Comparison of ENCODE assay signal across 9 cellular contexts in the genomic region with DNA sequence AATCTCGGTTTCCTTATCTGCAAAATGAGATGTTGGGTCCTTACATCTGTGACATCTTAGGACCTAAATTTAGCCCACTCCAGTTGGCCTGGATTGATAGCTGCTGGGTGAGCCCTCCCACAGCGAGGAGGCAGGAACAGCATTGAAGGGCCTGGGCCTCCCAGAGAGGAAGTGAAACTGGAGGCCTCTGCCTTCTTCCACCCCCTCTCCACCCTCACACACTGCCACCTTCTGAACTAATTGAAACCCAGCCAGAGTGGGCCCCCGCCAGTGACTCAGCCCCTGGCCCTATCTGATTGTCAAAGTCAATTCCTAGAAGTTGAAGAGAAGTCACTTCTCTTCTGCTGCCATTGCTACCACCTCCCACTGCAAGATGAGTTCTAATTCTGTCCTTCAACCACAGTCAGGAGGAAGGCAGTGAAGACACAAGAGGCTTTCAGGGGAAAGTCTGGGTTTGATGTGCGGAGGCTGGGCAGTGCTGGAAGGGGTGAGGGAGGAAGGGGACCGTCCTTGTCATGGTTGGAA. TPM values are rescaled to one million over a fixed set of nuclear protein-coding genes. Genes with fewer than 3 reads are reported as not detected.
DNase-seq lines count a peak whose midpoint lies in the region; ATAC-seq, FAIRE-seq and TF ChIP-seq lines count a peak whose summit lies in the region.
"Had no signal": no experiment of that assay in that cellular context is flagged by ENCODE, and none has a peak within 500 bp of the region (broad histone marks: within the 10 kb centered on the region; RNA-seq: fewer than 3 reads in every experiment).

No MANE protein-coding gene starts in this region.

- TF ChIP-seq CTCF in GM23338 (conservative IDR thresholded peaks at IDR 0.05; ENCODE audit: low read depth in 2 of 2) = no peak

- no peak for FAIRE-seq in HTR-8/SVneo (lab: Jason Lieb, UNC)

- peaks cover 0 to 3% (median 0%) of the 10 kb centered on the region in 5 donors for H3K9me3 Mint-ChIP-seq in CD8-positive, alpha-beta memory T cell
- peaks cover 8% of the 10 kb centered on the region for H3K9me3 Mint-ChIP-seq in activated CD4-positive, alpha-beta T cell treated with anti-CD3 and anti-CD28 coated beads, Interleukin-2, amount 10 ng/mL, durations not matched to agents 24 days and 14 days
- H3K9me3 Mint-ChIP-seq in GM23338 = peaks cover 3% of the 10 kb centered on the region; the same call in 2 of the 3 replicates

- intact Hi-C loops in activated CD4-positive, alpha-beta T cell treated with anti-CD3 and anti-CD28 coated beads, Interleukin-2, amount 10 ng/mL, durations not matched to agents 24 days and 14 days (cut with micrococcal nuclease) = loop anchor here (1.0 to 10.0 kb wide), 5 partner anchors 8 to 1798 kb away; no protein-coding TSS in a partner anchor
- intact Hi-C loops in Right ventricle myocardium superior (cut with DNase I) = no loop called here

- H3K9me2 ChIP-seq in GM23338 (ENCODE audit: insufficient read depth) = 0 out of 2 replicates have a peak, but pooled peaks cover 5% of the 10 kb centered on the region

- peaks cover 14% of the 10 kb centered on the region for H3K4me1 ChIP-seq in CD8-positive, alpha-beta memory T cell (ENCODE audit: insufficient read depth, low read length)
- H3K4me1 ChIP-seq in GM23338 (ENCODE audit: insufficient read depth) = no peaks in the 10 kb centered on the region
- H3K4me1 ChIP-seq: tibial artery had no signal

- no peaks in the 10 kb centered on the region for H3K79me2 ChIP-seq in GM23338 (replicated peaks; ENCODE audit: insufficient read depth)

- peak overlapping the region; percentile 36 to 95 (median 94) for H3K27ac Mint-ChIP-seq in CD8-positive, alpha-beta memory T cell
- H3K27ac Mint-ChIP-seq in activated CD4-positive, alpha-beta T cell treated with anti-CD3 and anti-CD28 coated beads, Interleukin-2, amount 10 ng/mL, durations not matched to agents 24 days and 14 days = peak overlapping the region; percentile 94
- no peak overlapping the region for H3K27ac Mint-ChIP-seq in GM23338

- peak overlapping the region; percentile 46 to 81 (median 73) for H3K4me3 Mint-ChIP-seq in CD8-positive, alpha-beta memory T cell
- H3K4me3 Mint-ChIP-seq in activated CD4-positive, alpha-beta T cell treated with anti-CD3 and anti-CD28 coated beads, Interleukin-2, amount 10 ng/mL, durations not matched to agents 24 days and 14 days = peak overlapping the region; percentile 75
- no peak overlapping the region for H3K4me3 Mint-ChIP-seq in GM23338

- H3K9me3 ChIP-seq in CD8-positive, alpha-beta memory T cell (ENCODE audit: low read length) = no peaks in the 10 kb centered on the region
- H3K9me3 ChIP-seq: tibial artery had no signal

- CTCF ChIA-PET in CD8-positive, alpha-beta memory T cell (lab: Charles Lee) = no interaction called here

- H3K4me2 ChIP-seq in GM23338 = no peak overlapping the region

- ATAC-seq in GM21381 (IDR thresholded peaks at IDR 0.05; ENCODE audit: unreplicated experiment) (peak; percentile 71), Right ventricle myocardium superior (ENCODE audit: poor library complexity) (peak; percentile 77), GM23338 (no peak)

- H3K36me3 Mint-ChIP-seq in CD8-positive, alpha-beta memory T cell = no peaks in the 10 kb centered on the region
- peaks cover 15% of the 10 kb centered on the region for H3K36me3 Mint-ChIP-seq in activated CD4-positive, alpha-beta T cell treated with anti-CD3 and anti-CD28 coated beads, Interleukin-2, amount 10 ng/mL, durations not matched to agents 24 days and 14 days (ENCODE audit: low read depth)
- no peaks in the 10 kb centered on the region for H3K36me3 Mint-ChIP-seq in GM23338 (ENCODE audit: low read depth)

- no peaks in the 10 kb centered on the region for H3K27me3 Mint-ChIP-seq in CD8-positive, alpha-beta memory T cell
- H3K27me3 Mint-ChIP-seq in activated CD4-positive, alpha-beta T cell treated with anti-CD3 and anti-CD28 coated beads, Interleukin-2, amount 10 ng/mL, durations not matched to agents 24 days and 14 days = no peaks in the 10 kb centered on the region
- H3K27me3 Mint-ChIP-seq in GM23338 (ENCODE audit: insufficient read depth, low read depth, poor library complexity) = no peaks in the 10 kb centered on the region

- H3K4me3 ChIP-seq in CD8-positive, alpha-beta memory T cell (ENCODE audit: low read length) = no peak overlapping the region
- H3K4me3 ChIP-seq in GM23338 = no peak overlapping the region
- H3K4me3 ChIP-seq: tibial artery had no signal

- H3K27ac ChIP-seq in CD8-positive, alpha-beta memory T cell (ENCODE audit: low read depth, low read length) = peak overlapping the region; percentile 36
- no peak overlapping the region for H3K27ac ChIP-seq in GM23338 (ENCODE audit: low read depth)
- H3K27ac ChIP-seq: tibial artery had no signal

- peaks cover 47 to 50% (median 48%) of the 10 kb centered on the region in 3 donors for H3K4me1 Mint-ChIP-seq in CD8-positive, alpha-beta memory T cell
- peaks cover 65% of the 10 kb centered on the region for H3K4me1 Mint-ChIP-seq in activated CD4-positive, alpha-beta T cell treated with anti-CD3 and anti-CD28 coated beads, Interleukin-2, amount 10 ng/mL, durations not matched to agents 24 days and 14 days
- H3K4me1 Mint-ChIP-seq in GM23338 = peaks cover 2% of the 10 kb centered on the region; the same call in 2 of the 3 replicates

- H3K27me3 ChIP-seq in CD8-positive, alpha-beta memory T cell (ENCODE audit: insufficient read depth, low read length, poor library complexity, severe bottlenecking) = no peaks in the 10 kb centered on the region
- no peaks in the 10 kb centered on the region for H3K27me3 ChIP-seq in GM23338 (ENCODE audit: insufficient read depth)

- H4K20me1 ChIP-seq in GM23338 (replicated peaks; ENCODE audit: insufficient read depth) = no peaks in the 10 kb centered on the region

- H3F3A ChIP-seq in GM23338 (replicated peaks; ENCODE audit: low read depth) = no peaks in the 10 kb centered on the region

- H3K36me3 ChIP-seq in CD8-positive, alpha-beta memory T cell (ENCODE audit: insufficient read depth, low read length) = no peaks in the 10 kb centered on the region
- no peaks in the 10 kb centered on the region for H3K36me3 ChIP-seq in GM23338 (ENCODE audit: insufficient read depth)
- H3K36me3 ChIP-seq: tibial artery had no signal

- peak in 2 of 5 donors; percentile 33 to 67 for DNase-seq in CD8-positive, alpha-beta memory T cell
- peak; percentile 41 for DNase-seq in HTR-8/SVneo (ENCODE audit: insufficient read length, low spot score)
- DNase-seq in activated CD4-positive, alpha-beta T cell treated with anti-CD3 and anti-CD28 coated beads, Interleukin-2, amount 10 ng/mL, durations not matched to agents 24 days and 14 days = peak; percentile 91
- DNase-seq in Right ventricle myocardium superior = peak; percentile 73
- DNase-seq in stimulated activated CD4-positive, alpha-beta T cell treated with anti-CD3 and anti-CD28 coated beads, TNF-alpha, amount 100 ng/mL, for 48 hours (ENCODE audit: low read depth in 3 of 3) = peak; percentile 69 to 86 (median 79)
- DNase-seq in dedifferentiated amniotic fluid mesenchymal stem cell (ENCODE audit: extremely low spot score) = no peak
- no peak for DNase-seq in GM23338 (ENCODE audit: low spot score)

- POLR2A ChIA-PET in CD8-positive, alpha-beta memory T cell (lab: Charles Lee) = no interaction called here

- no peak overlapping the region for H2AFZ ChIP-seq in GM23338

TF ChIP-seq in GM23338, 12 proteins besides CTCF, POLR2A, EP300 and RAD21 (continues in another document):
- no peak for TF ChIP-seq ZNF331 (CRISPR knock-in tag; IDR thresholded peaks at IDR 0.05; ENCODE audit: low read depth)
- TF ChIP-seq, protein P1, sequence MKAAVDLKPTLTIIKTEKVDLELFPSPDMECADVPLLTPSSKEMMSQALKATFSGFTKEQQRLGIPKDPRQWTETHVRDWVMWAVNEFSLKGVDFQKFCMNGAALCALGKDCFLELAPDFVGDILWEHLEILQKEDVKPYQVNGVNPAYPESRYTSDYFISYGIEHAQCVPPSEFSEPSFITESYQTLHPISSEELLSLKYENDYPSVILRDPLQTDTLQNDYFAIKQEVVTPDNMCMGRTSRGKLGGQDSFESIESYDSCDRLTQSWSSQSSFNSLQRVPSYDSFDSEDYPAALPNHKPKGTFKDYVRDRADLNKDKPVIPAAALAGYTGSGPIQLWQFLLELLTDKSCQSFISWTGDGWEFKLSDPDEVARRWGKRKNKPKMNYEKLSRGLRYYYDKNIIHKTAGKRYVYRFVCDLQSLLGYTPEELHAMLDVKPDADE (IDR thresholded peaks at IDR 0.05) = no peak
- no peak for TF ChIP-seq EZH2phosphoT487 (IDR thresholded peaks at IDR 0.05; ENCODE audit: unreplicated experiment)
- no peak for TF ChIP-seq JUNB (IDR thresholded peaks at IDR 0.05; ENCODE audit: unreplicated experiment)
- no peak for TF ChIP-seq POLR2AphosphoS5 (IDR thresholded peaks at IDR 0.05; ENCODE audit: low read depth)
- no peak for TF ChIP-seq STAT1 (IDR thresholded peaks at IDR 0.05; ENCODE audit: unreplicated experiment)
- TF ChIP-seq ZNF114 (CRISPR knock-in tag; IDR thresholded peaks at IDR 0.05) = no peak
- TF ChIP-seq CREB1 (CRISPR knock-in tag; IDR thresholded peaks at IDR 0.05; ENCODE audit: low read depth) = no peak

RNA-seq across cellular contexts. Expression of gene NEK6, which starts 55.2 kb away (rescaled TPM):
- 10 to 100 TPM; 63.0 to 66.0 TPM for total RNA-seq in CD8-positive, alpha-beta memory T cell
- 9.5 TPM for polyA plus RNA-seq in CD8-positive, alpha-beta memory T cell
- 26.4 and 32.5 TPM in 2 replicates for total RNA-seq in activated CD4-positive, alpha-beta T cell treated with anti-CD3 and anti-CD28 coated beads, Interleukin-2, amount 10 ng/mL, durations not matched to agents 24 days and 14 days
- total RNA-seq in Right ventricle myocardium superior = 10.3 TPM
- total RNA-seq in GM23338 (2014; rRNA removed; shearing (Covaris generic)) = 10.4 and 11.2 TPM in 2 replicates
- polyA plus RNA-seq in GM23338 (2016; fragmentation: Nextera tagmentation; extraction: Ambion mirVana) = 6.5 and 8.1 TPM in 2 replicates

Comparison
In these comparisons a context has a peak if more than half of its experiments do, and no peak if none do; other contexts are left out.
1. DNase-seq: peak in HTR-8/SVneo (single experiment), activated CD4-positive, alpha-beta T cell treated with anti-CD3 and anti-CD28 coated beads, Interleukin-2, amount 10 ng/mL, durations not matched to agents 24 days and 14 days (single experiment), Right ventricle myocardium superior (single experiment) and stimulated activated CD4-positive, alpha-beta T cell treated with anti-CD3 and anti-CD28 coated beads, TNF-alpha, amount 100 ng/mL, for 48 hours (3 of 3); none in dedifferentiated amniotic fluid mesenchymal stem cell (single experiment) and GM23338 (single experiment).